12 cellular contexts compared by ENCODE assay signal in genomic region chr6:44966449-44967091, GRCh38.
DNase-seq lines count a peak whose midpoint lies in the region; ATAC-seq and TF ChIP-seq lines count a peak whose summit lies in the region.
"Had no signal": no experiment of that assay in that cellular context is flagged by ENCODE, and none has a peak within 500 bp of the region (broad histone marks: within the 10 kb centered on the region; RNA-seq: fewer than 3 reads in every experiment).

No MANE protein-coding gene starts in this region.

- WGBS in SK-N-SH (ENCODE audit: low lambda C conversion rate): 13% methylated on average over 2 of the region's 2 CpGs
- WGBS in suprapubic skin: 55% methylated on average over 2 of the region's 2 CpGs

- H3K9ac ChIP-seq in SK-N-SH: no peak overlapping the region

- no peaks in the 10 kb centered on the region for H3K9me2 ChIP-seq in SK-N-SH

- no peaks in the 10 kb centered on the region for H3K79me2 ChIP-seq in SK-N-SH (ENCODE audit: insufficient read depth)

- peak in 1 of 2 experiments; percentile 61; a peak in 1 of 4 replicates for TF ChIP-seq EP300 in SK-N-SH (IDR thresholded peaks at IDR 0.05; ENCODE audit: borderline replicate concordance in 1 of 2, low read depth in 1 of 2, low read length in 1 of 2)
- no peak for TF ChIP-seq EP300 in suprapubic skin (IDR thresholded peaks at IDR 0.05)

- ATAC-seq in stimulated activated naive CD8-positive, alpha-beta T cell treated with anti-CD3 and anti-CD28 coated beads, Interleukin-15, Interleukin-2, amounts not matched to agents 100 U/mL and 50 U/mL, for 24 hours: peak; percentile 64
- ATAC-seq in stimulated activated naive CD8-positive, alpha-beta T cell treated with anti-CD3 and anti-CD28 coated beads, Interleukin-15, amount 100 ng/mL, for 72 hours: no peak

- CTCF ChIA-PET in SK-N-SH (lab: Yijun Ruan, JAX): no interaction called here

- H3K4me2 ChIP-seq in SK-N-SH: peak overlapping the region; percentile 8; the same call in 1 of the 2 replicates

- TF ChIP-seq POLR2A in suprapubic skin (IDR thresholded peaks at IDR 0.05): no peak

- H3K4me1 ChIP-seq in SK-N-SH (ENCODE audit: control insufficient read depth in 1 of 2, insufficient read depth in 2 of 2, low read depth in 1 of 2, low read length in 1 of 2) (peaks cover 0 to 19% of the 10 kb centered on the region in 2 experiments; a peak in 2 of 4 replicates), suprapubic skin (no peaks in the 10 kb centered on the region)
- H3K4me1 ChIP-seq: stomach had no signal

- H3K9me3 Mint-ChIP-seq in stimulated activated naive CD8-positive, alpha-beta T cell treated with anti-CD3 and anti-CD28 coated beads, Interleukin-15, amount 100 ng/mL, for 72 hours: peaks cover 4 to 6% of the 10 kb centered on the region in 2 donors
- no peaks in the 10 kb centered on the region for H3K9me3 Mint-ChIP-seq in type B pancreatic cell

- no peak overlapping the region for H3K4me3 Mint-ChIP-seq in stimulated activated naive CD8-positive, alpha-beta T cell treated with anti-CD3 and anti-CD28 coated beads, Interleukin-15, amount 100 ng/mL, for 72 hours
- no peak overlapping the region for H3K4me3 Mint-ChIP-seq in type B pancreatic cell
- H3K4me3 Mint-ChIP-seq: CD4-positive, CD25-positive, alpha-beta regulatory T cell had no signal

- H3K36me3 ChIP-seq in SK-N-SH (replicated peaks in 1 of 2; ENCODE audit: control insufficient read depth in 1 of 2, insufficient read depth in 2 of 2, low read length in 1 of 2) (no peaks in the 10 kb centered on the region), suprapubic skin (no peaks in the 10 kb centered on the region)
- H3K36me3 ChIP-seq: stomach had no signal

- H2AFZ ChIP-seq in SK-N-SH (ENCODE audit: low read depth): no peak overlapping the region

- H3K27ac ChIP-seq in SK-N-SH (ENCODE audit: low read depth in 2 of 2, low read length in 1 of 2) (peak overlapping the region in 1 of 2 experiments; percentile 60; a peak in 1 of 4 replicates), suprapubic skin (no peak overlapping the region)
- H3K27ac ChIP-seq: stomach had no signal

- POLR2A ChIA-PET in SK-N-SH (lab: Yijun Ruan, JAX): no interaction called here

- no peak for TF ChIP-seq CTCF in SK-N-SH (IDR thresholded peaks at IDR 0.05)
- no peak for TF ChIP-seq CTCF in fibroblast of villous mesenchyme (IDR thresholded peaks at IDR 0.05; ENCODE audit: insufficient read depth, low read depth, low read length)
- TF ChIP-seq CTCF in suprapubic skin (IDR thresholded peaks at IDR 0.05): no peak
- no peak for TF ChIP-seq CTCF in type B pancreatic cell (conservative IDR thresholded peaks at IDR 0.05)

- H3K27me3 ChIP-seq in SK-N-SH (ENCODE audit: insufficient read depth): no peaks in the 10 kb centered on the region
- H3K27me3 ChIP-seq in suprapubic skin: no peaks in the 10 kb centered on the region
- H3K27me3 ChIP-seq: stomach had no signal

- H3F3A ChIP-seq in SK-N-SH (replicated peaks; ENCODE audit: insufficient read depth): peaks cover 5% of the 10 kb centered on the region

- H3K27ac Mint-ChIP-seq in stimulated activated naive CD8-positive, alpha-beta T cell treated with anti-CD3 and anti-CD28 coated beads, Interleukin-15, amount 100 ng/mL, for 72 hours: no peak overlapping the region
- no peak overlapping the region for H3K27ac Mint-ChIP-seq in type B pancreatic cell

- no peaks in the 10 kb centered on the region for H3K9me3 ChIP-seq in SK-N-SH
- H3K9me3 ChIP-seq in suprapubic skin: no peaks in the 10 kb centered on the region
- H3K9me3 ChIP-seq: stomach had no signal

- H3K4me1 Mint-ChIP-seq in stimulated activated naive CD8-positive, alpha-beta T cell treated with anti-CD3 and anti-CD28 coated beads, Interleukin-15, amount 100 ng/mL, for 72 hours: peaks cover 57% of the 10 kb centered on the region
- H3K4me1 Mint-ChIP-seq in type B pancreatic cell (ENCODE audit: unreplicated experiment): peaks cover 23% of the 10 kb centered on the region

- H3K36me3 Mint-ChIP-seq in type B pancreatic cell: no peaks in the 10 kb centered on the region
- H3K36me3 Mint-ChIP-seq: CD4-positive, CD25-positive, alpha-beta regulatory T cell had no signal

- no peak for TF ChIP-seq RAD21 in SK-N-SH (IDR thresholded peaks at IDR 0.05; ENCODE audit: low read length)

- H3K27me3 Mint-ChIP-seq in stimulated activated naive CD8-positive, alpha-beta T cell treated with anti-CD3 and anti-CD28 coated beads, Interleukin-15, amount 100 ng/mL, for 72 hours: no peaks in the 10 kb centered on the region
- H3K27me3 Mint-ChIP-seq in type B pancreatic cell: no peaks in the 10 kb centered on the region
- H3K27me3 Mint-ChIP-seq: CD4-positive, CD25-positive, alpha-beta regulatory T cell had no signal

- H3K4me3 ChIP-seq in SK-N-SH (ENCODE audit: low read depth in 2 of 2, low read length in 1 of 2): no peak overlapping the region
- no peak overlapping the region for H3K4me3 ChIP-seq in fibroblast of villous mesenchyme (ENCODE audit: low read depth, low read length)
- no peak overlapping the region for H3K4me3 ChIP-seq in suprapubic skin
- H3K4me3 ChIP-seq: stomach had no signal

- no peaks in the 10 kb centered on the region for H4K20me1 ChIP-seq in SK-N-SH (ENCODE audit: insufficient read depth)

- no peak for DNase-seq in stimulated activated naive CD8-positive, alpha-beta T cell treated with anti-CD3 and anti-CD28 coated beads, Interleukin-15, Interleukin-2, amounts not matched to agents 100 U/mL and 50 U/mL, for 24 hours
- DNase-seq in stimulated activated naive CD8-positive, alpha-beta T cell treated with anti-CD3 and anti-CD28 coated beads, Interleukin-15, amount 100 ng/mL, for 72 hours: no peak
- DNase-seq in SK-N-SH: no peak
- DNase-seq in fibroblast of villous mesenchyme (ENCODE audit: low read depth): peak; percentile 66
- no peak for DNase-seq in GM19240 (ENCODE audit: insufficient read length, low spot score)
- DNase-seq in germinal center (ENCODE audit: low spot score): no peak
- no peak for DNase-seq in suprapubic skin (ENCODE audit: low spot score in 2 of 2)
- no peak for DNase-seq in type B pancreatic cell (ENCODE audit: extremely low spot score, unreplicated experiment)
- DNase-seq: activated naive CD4-positive, alpha-beta T cell treated with anti-CD3 and anti-CD28 coated beads, Interleukin-2, amount 50 U/mL, for 16 hours; CD4-positive, CD25-positive, alpha-beta regulatory T cell; NCI-H446 treated with DMSO at 0.1 percent for 48 hours; stomach had no signal

TF ChIP-seq in SK-N-SH, 30 proteins besides CTCF, POLR2A, EP300 and RAD21:
- TF ChIP-seq FOSL2 (IDR thresholded peaks at IDR 0.05; ENCODE audit: borderline replicate concordance, low read depth) (peak; percentile 79), NFIC (IDR thresholded peaks at IDR 0.05; ENCODE audit: borderline replicate concordance) (peak; percentile 31; the same call in 1 of the 2 replicates), JUND (IDR thresholded peaks at IDR 0.05) (peak; percentile 61), PBX3 (IDR thresholded peaks at IDR 0.05) (peak; percentile 92), RXRA (IDR thresholded peaks at IDR 0.05; ENCODE audit: borderline replicate concordance, low read depth) (no peak; the same call in 1 of the 2 replicates), TCF12 (IDR thresholded peaks at IDR 0.05) (peak; percentile 77), POLR2AphosphoS5 (IDR thresholded peaks at IDR 0.05; ENCODE audit: low read depth, low read length) (peak; percentile 46; the same call in 1 of the 2 replicates)
- TF ChIP-seq, protein P1, sequence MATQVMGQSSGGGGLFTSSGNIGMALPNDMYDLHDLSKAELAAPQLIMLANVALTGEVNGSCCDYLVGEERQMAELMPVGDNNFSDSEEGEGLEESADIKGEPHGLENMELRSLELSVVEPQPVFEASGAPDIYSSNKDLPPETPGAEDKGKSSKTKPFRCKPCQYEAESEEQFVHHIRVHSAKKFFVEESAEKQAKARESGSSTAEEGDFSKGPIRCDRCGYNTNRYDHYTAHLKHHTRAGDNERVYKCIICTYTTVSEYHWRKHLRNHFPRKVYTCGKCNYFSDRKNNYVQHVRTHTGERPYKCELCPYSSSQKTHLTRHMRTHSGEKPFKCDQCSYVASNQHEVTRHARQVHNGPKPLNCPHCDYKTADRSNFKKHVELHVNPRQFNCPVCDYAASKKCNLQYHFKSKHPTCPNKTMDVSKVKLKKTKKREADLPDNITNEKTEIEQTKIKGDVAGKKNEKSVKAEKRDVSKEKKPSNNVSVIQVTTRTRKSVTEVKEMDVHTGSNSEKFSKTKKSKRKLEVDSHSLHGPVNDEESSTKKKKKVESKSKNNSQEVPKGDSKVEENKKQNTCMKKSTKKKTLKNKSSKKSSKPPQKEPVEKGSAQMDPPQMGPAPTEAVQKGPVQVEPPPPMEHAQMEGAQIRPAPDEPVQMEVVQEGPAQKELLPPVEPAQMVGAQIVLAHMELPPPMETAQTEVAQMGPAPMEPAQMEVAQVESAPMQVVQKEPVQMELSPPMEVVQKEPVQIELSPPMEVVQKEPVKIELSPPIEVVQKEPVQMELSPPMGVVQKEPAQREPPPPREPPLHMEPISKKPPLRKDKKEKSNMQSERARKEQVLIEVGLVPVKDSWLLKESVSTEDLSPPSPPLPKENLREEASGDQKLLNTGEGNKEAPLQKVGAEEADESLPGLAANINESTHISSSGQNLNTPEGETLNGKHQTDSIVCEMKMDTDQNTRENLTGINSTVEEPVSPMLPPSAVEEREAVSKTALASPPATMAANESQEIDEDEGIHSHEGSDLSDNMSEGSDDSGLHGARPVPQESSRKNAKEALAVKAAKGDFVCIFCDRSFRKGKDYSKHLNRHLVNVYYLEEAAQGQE (IDR thresholded peaks at IDR 0.05; ENCODE audit: low read depth, low read length): no peak
